Comparison of ENCODE assay signal across 8 cellular contexts in genomic region chr10:33334170-33334838, GRCh38. TPM values are rescaled to one million over a fixed set of nuclear protein-coding genes. Genes with fewer than 3 reads are reported as not detected.
DNase-seq lines count a peak whose midpoint lies in the region; ATAC-seq and TF ChIP-seq lines count a peak whose summit lies in the region.

TSS of gene NRP1 (minus strand) at chr10:33334667. CDS start at chr10:33334382, 285 bp downstream.

- H3K27me3 ChIP-seq in right lobe of liver (no peaks in the 10 kb centered on the region), subcutaneous abdominal adipose tissue (ENCODE audit: control insufficient read depth in 5 of 5, insufficient read depth in 4 of 5, low read length in 5 of 5) (no peaks in the 10 kb centered on the region)

- peaks cover 66% of the 10 kb centered on the region for H3K36me3 Mint-ChIP-seq in dendritic cell treated with granulocyte-macrophage colony-stimulating factor and Interleukin-4, amounts not matched to agents 40 ng/mL and 50 ng/mL, for 4 days (ENCODE audit: low read depth)

- 0% methylated on average over 29 of the region's 48 CpGs for WGBS in right lobe of liver (ENCODE audit: insufficient coverage, low coverage, low lambda C conversion rate, missing lambda C conversion rate)

- H3K4me1 ChIP-seq in right lobe of liver (peaks cover 0 to 32% (median 4%) of the 10 kb centered on the region in 4 donors), subcutaneous abdominal adipose tissue (ENCODE audit: control insufficient read depth in 5 of 5, insufficient read depth in 5 of 5, low read length in 5 of 5) (peaks cover 0 to 71% (median 57%) of the 10 kb centered on the region in 5 donors)

- H3K4me3 ChIP-seq in SK-N-MC (peak within 1 kb of the TSS; percentile 82), right lobe of liver (peak within 1 kb of the TSS; percentile 68 to 80 (median 74)), subcutaneous abdominal adipose tissue (ENCODE audit: low read depth in 1 of 5, low read length in 5 of 5) (peak within 1 kb of the TSS; percentile 92 to 99 (median 98))

- H3K4me1 Mint-ChIP-seq in dendritic cell treated with granulocyte-macrophage colony-stimulating factor and Interleukin-4, amounts not matched to agents 40 ng/mL and 50 ng/mL, for 4 days (ENCODE audit: low read depth) = peaks cover 22% of the 10 kb centered on the region

- H3K9ac ChIP-seq in SK-N-MC (ENCODE audit: insufficient read length) (peak within 1 kb of the TSS; percentile 66), subcutaneous abdominal adipose tissue (ENCODE audit: low read length in 5 of 5) (peak within 1 kb of the TSS; percentile 91 to 97 (median 92))

- TF ChIP-seq POLR2A in right lobe of liver (IDR thresholded peaks at IDR 0.05) = no peak

- H3K36me3 ChIP-seq in SK-N-MC (ENCODE audit: insufficient read depth, low read length) = 0 out of 2 replicates have a peak, but pooled peaks cover under 1% of the 10 kb centered on the region
- peaks cover 0 to 5% (median 0%) of the 10 kb centered on the region in 4 donors for H3K36me3 ChIP-seq in right lobe of liver
- H3K36me3 ChIP-seq in subcutaneous abdominal adipose tissue (ENCODE audit: control insufficient read depth in 5 of 5, insufficient read depth in 5 of 5, low read length in 5 of 5) = peaks cover 7 to 12% (median 10%) of the 10 kb centered on the region in 5 donors

- H3K9me3 Mint-ChIP-seq in dendritic cell treated with granulocyte-macrophage colony-stimulating factor and Interleukin-4, amounts not matched to agents 40 ng/mL and 50 ng/mL, for 4 days = no peaks in the 10 kb centered on the region

- intact Hi-C loops in dendritic cell treated with granulocyte-macrophage colony-stimulating factor and Interleukin-4, amounts not matched to agents 40 ng/mL and 50 ng/mL, for 4 days (cut with micrococcal nuclease) = loop anchor here (1.0 to 10.0 kb wide), 4 partner anchors 190 to 440 kb away; no protein-coding TSS in a partner anchor
- intact Hi-C loops in right lobe of liver (cut with DNase I) = loop anchor here in 1 of 2 donors (10.0 kb wide), 1 partner anchor 140 kb away; no protein-coding TSS in a partner anchor

- TF ChIP-seq CTCF in right lobe of liver (IDR thresholded peaks at IDR 0.05) = no peak

- H3K27ac ChIP-seq in SK-N-MC (no peak within 1 kb of the TSS), right lobe of liver (peak within 1 kb of the TSS; percentile 77 to 96 (median 80)), subcutaneous abdominal adipose tissue (ENCODE audit: low read depth, low read length) (peak within 1 kb of the TSS; percentile 97)

- peak within 1 kb of the TSS; percentile 96 for H3K4me3 Mint-ChIP-seq in dendritic cell treated with granulocyte-macrophage colony-stimulating factor and Interleukin-4, amounts not matched to agents 40 ng/mL and 50 ng/mL, for 4 days

- no peaks in the 10 kb centered on the region for H3K9me3 ChIP-seq in SK-N-MC (ENCODE audit: low read depth, low read length)
- no peaks in the 10 kb centered on the region for H3K9me3 ChIP-seq in right lobe of liver
- H3K9me3 ChIP-seq in subcutaneous abdominal adipose tissue (ENCODE audit: control insufficient read depth in 5 of 5, low read length in 5 of 5) = no peaks in the 10 kb centered on the region

- peak within 1 kb of the TSS; percentile 94 for H3K27ac Mint-ChIP-seq in dendritic cell treated with granulocyte-macrophage colony-stimulating factor and Interleukin-4, amounts not matched to agents 40 ng/mL and 50 ng/mL, for 4 days

- DNase-seq in AG20443 (ENCODE audit: low spot score) = peak; percentile 52
- no peak for DNase-seq in SK-N-MC (ENCODE audit: low read depth, low spot score)
- peak; percentile 35 to 59 (median 49) for DNase-seq in right lobe of liver

- ATAC-seq in GM18907 (IDR thresholded peaks at IDR 0.05; ENCODE audit: unreplicated experiment) (peak; percentile 38), right lobe of liver (peak in 3 of 4 donors; percentile 0 to 15 (median 6)), GM21786 (IDR thresholded peaks at IDR 0.05; ENCODE audit: unreplicated experiment) (no peak), HG03175 (IDR thresholded peaks at IDR 0.05; ENCODE audit: unreplicated experiment) (no peak)

- H3K27me3 Mint-ChIP-seq in dendritic cell treated with granulocyte-macrophage colony-stimulating factor and Interleukin-4, amounts not matched to agents 40 ng/mL and 50 ng/mL, for 4 days = peaks cover 16% of the 10 kb centered on the region

RNA-seq across cellular contexts. Expression of gene NRP1, which starts in this region (rescaled TPM):
- 10 to 100 TPM; 14.7 to 61.7 (median 29.5) TPM for total RNA-seq in right lobe of liver

Comparison
In these comparisons a context has a peak if more than half of its experiments do, and no peak if none do; other contexts are left out.
1. ATAC-seq: peak in GM18907 (single experiment) and right lobe of liver (3 of 4); none in GM21786 (single experiment) and HG03175 (single experiment).
2. Peak in every context shown above with its lines, with median percentiles within 50 percentile points of each other: H3K4me3 ChIP-seq.